Comparison of ENCODE assay signal across 16 cellular contexts in genomic region chr18:63175264-63175663, GRCh38.
DNase-seq lines count a peak whose midpoint lies in the region; ATAC-seq and TF ChIP-seq lines count a peak whose summit lies in the region.
"Had no signal": no experiment of that assay in that cellular context is flagged by ENCODE, and none has a peak within 500 bp of the region (broad histone marks: within the 10 kb centered on the region; RNA-seq: fewer than 3 reads in every experiment).

No MANE protein-coding gene starts in this region.

- CTCF ChIA-PET in CD8-positive, alpha-beta memory T cell (lab: Charles Lee) = interaction anchor here (1.2 to 1.4 kb wide), 2 partner anchors 13 to 91 kb away, joined by 3 to 5 read pairs; no protein-coding TSS in a partner anchor

- H3K27ac ChIP-seq in CD8-positive, alpha-beta memory T cell (ENCODE audit: low read depth, low read length) = no peak overlapping the region
- H3K27ac ChIP-seq in coronary artery = peak overlapping the region; percentile 9 to 61
- no peak overlapping the region for H3K27ac ChIP-seq in right atrium auricular region
- no peak overlapping the region for H3K27ac ChIP-seq in heart left ventricle
- H3K27ac ChIP-seq: left ventricle myocardium inferior, SJSA1, suprapubic skin, WERI-Rb-1 had no signal

- intact Hi-C loops in heart left ventricle (cut with DNase I) = no loop called here

- H3K4me3 ChIP-seq in CD8-positive, alpha-beta memory T cell (ENCODE audit: low read length) = no peak overlapping the region
- H3K4me3 ChIP-seq in coronary artery = no peak overlapping the region
- no peak overlapping the region for H3K4me3 ChIP-seq in right atrium auricular region
- no peak overlapping the region for H3K4me3 ChIP-seq in heart left ventricle
- H3K4me3 ChIP-seq: HAP-1, left ventricle myocardium inferior, SJSA1, suprapubic skin had no signal

- 90 to 99% (median 93%) methylated on average over 2 of the region's 2 CpGs for WGBS in heart left ventricle, 4 donors

- no peaks in the 10 kb centered on the region for H3K27me3 ChIP-seq in CD8-positive, alpha-beta memory T cell (ENCODE audit: insufficient read depth, low read length, poor library complexity, severe bottlenecking)
- no peaks in the 10 kb centered on the region for H3K27me3 ChIP-seq in right atrium auricular region
- no peaks in the 10 kb centered on the region for H3K27me3 ChIP-seq in heart left ventricle
- H3K27me3 ChIP-seq: SJSA1, suprapubic skin had no signal

- peaks cover 15% of the 10 kb centered on the region for H3K4me1 ChIP-seq in CD8-positive, alpha-beta memory T cell (ENCODE audit: insufficient read depth, low read length)
- H3K4me1 ChIP-seq in right atrium auricular region (peaks cover 0 to 16% of the 10 kb centered on the region in 2 donors), heart left ventricle (peaks cover 0 to 37% (median 14%) of the 10 kb centered on the region in 12 donors)
- H3K4me1 ChIP-seq: HAP-1, SJSA1 had no signal

- H3K36me3 ChIP-seq in CD8-positive, alpha-beta memory T cell (ENCODE audit: insufficient read depth, low read length) = no peaks in the 10 kb centered on the region
- no peaks in the 10 kb centered on the region for H3K36me3 ChIP-seq in right atrium auricular region
- H3K36me3 ChIP-seq in heart left ventricle = no peaks in the 10 kb centered on the region
- H3K36me3 ChIP-seq: HAP-1, left ventricle myocardium inferior, SJSA1, suprapubic skin, WERI-Rb-1 had no signal

- no peaks in the 10 kb centered on the region for H3K9me3 Mint-ChIP-seq in CD8-positive, alpha-beta memory T cell

- H3K4me3 Mint-ChIP-seq in CD8-positive, alpha-beta memory T cell = no peak overlapping the region
- H3K4me3 Mint-ChIP-seq: CD14-positive monocyte had no signal

- POLR2A ChIA-PET in CD8-positive, alpha-beta memory T cell (lab: Charles Lee) = interaction anchor here (0.5 kb wide), 1 partner anchor 654 kb away, joined by 6 read pairs; no protein-coding TSS in a partner anchor

- peak overlapping the region in 6 of 8 donors; percentile 36 to 79 (median 59) for H3K27ac Mint-ChIP-seq in CD8-positive, alpha-beta memory T cell
- H3K27ac Mint-ChIP-seq: CD14-positive monocyte had no signal

- H3K4me1 Mint-ChIP-seq in CD8-positive, alpha-beta memory T cell = peaks cover 41 to 61% (median 59%) of the 10 kb centered on the region in 3 donors

- no peak for TF ChIP-seq CTCF in coronary artery (IDR thresholded peaks at IDR 0.05)
- TF ChIP-seq CTCF in right atrium auricular region (IDR thresholded peaks at IDR 0.05) = no peak
- no peak for TF ChIP-seq CTCF in heart left ventricle (IDR thresholded peaks at IDR 0.05)

- no peak for DNase-seq in CD8-positive, alpha-beta memory T cell
- no peak for DNase-seq in coronary artery (ENCODE audit: low spot score)
- no peak for DNase-seq in right atrium auricular region (ENCODE audit: low spot score)
- DNase-seq in heart left ventricle = no peak
- DNase-seq in D341Med (ENCODE audit: low spot score) = no peak
- DNase-seq: central memory CD4-positive, alpha-beta T cell; left ventricle myocardium inferior; NCI-H187; WERI-Rb-1 had no signal

- peaks cover 3 to 12% (median 10%) of the 10 kb centered on the region in 3 donors for H3K36me3 Mint-ChIP-seq in CD8-positive, alpha-beta memory T cell
- H3K36me3 Mint-ChIP-seq: CD14-positive monocyte had no signal

- no peak for TF ChIP-seq POLR2A in heart left ventricle (IDR thresholded peaks at IDR 0.05)

- no peaks in the 10 kb centered on the region for H3K27me3 Mint-ChIP-seq in CD8-positive, alpha-beta memory T cell

- no peaks in the 10 kb centered on the region for H3K9me3 ChIP-seq in CD8-positive, alpha-beta memory T cell (ENCODE audit: low read length)
- no peaks in the 10 kb centered on the region for H3K9me3 ChIP-seq in right atrium auricular region
- no peaks in the 10 kb centered on the region for H3K9me3 ChIP-seq in heart left ventricle
- H3K9me3 ChIP-seq: HAP-1, left ventricle myocardium inferior, SJSA1, suprapubic skin had no signal

- ATAC-seq in GM18861 (IDR thresholded peaks at IDR 0.05; ENCODE audit: unreplicated experiment) (peak; percentile 36), HG02852 (IDR thresholded peaks at IDR 0.05; ENCODE audit: unreplicated experiment) (peak; percentile 76), heart left ventricle (no peak), GM21619 (IDR thresholded peaks at IDR 0.05; ENCODE audit: unreplicated experiment) (no peak)

Comparison
In these comparisons a context has a peak if more than half of its experiments do, and no peak if none do; other contexts are left out.
1. H3K27ac ChIP-seq: peak in coronary artery (2 of 2); none in CD8-positive, alpha-beta memory T cell (single experiment), right atrium auricular region (0 of 2) and heart left ventricle (0 of 12).
2. ATAC-seq: peak in GM18861 (single experiment) and HG02852 (single experiment); none in heart left ventricle (0 of 4) and GM21619 (single experiment).